24 cellular contexts compared by ENCODE assay signal in genomic region chr13:53052675-53053074, GRCh38. TPM values are rescaled to one million over a fixed set of nuclear protein-coding genes. Genes with fewer than 3 reads are reported as not detected.
"Had no signal": no experiment of that assay in that cellular context is flagged by ENCODE, and none has a peak within 500 bp of the region (broad histone marks: within the 10 kb centered on the region; RNA-seq: fewer than 3 reads in every experiment).

No MANE protein-coding gene starts in this region.

- H3K9me3 Mint-ChIP-seq: activated CD4-positive, alpha-beta memory T cell treated with anti-CD3 and anti-CD28 coated beads for 36 hours; activated naive CD4-positive, alpha-beta T cell treated with anti-CD3 and anti-CD28 coated beads, Interleukin-2, amount 50 U/mL, for 72 hours; activated T-helper 1 cell treated with anti-CD3 and anti-CD28 coated beads, Interleukin-12 subunit alpha, Interleukin-12 subunit beta, Interleukin-2, Interleukin-4 antibody, amounts not matched to agents 30 ng/mL and 10 ng/mL and 1 ng/mL, durations not matched to agents 14 hours and 24 hours and 36 hours; stimulated activated naive CD8-positive, alpha-beta T cell treated with anti-CD3 and anti-CD28 coated beads, Interleukin-15, Interleukin-2, amounts not matched to agents 100 ng/mL and 50 ng/mL, for 24 hours had no signal

- H3K27ac ChIP-seq: adrenal gland, gastrocnemius medialis, neutrophil, skin epidermis, suprapubic skin, vagina had no signal

- H3K27ac Mint-ChIP-seq: activated CD4-positive, alpha-beta memory T cell treated with anti-CD3 and anti-CD28 coated beads for 36 hours; activated naive CD4-positive, alpha-beta T cell treated with anti-CD3 and anti-CD28 coated beads, Interleukin-2, amount 50 U/mL, for 72 hours; activated T-helper 1 cell treated with anti-CD3 and anti-CD28 coated beads, Interleukin-12 subunit alpha, Interleukin-12 subunit beta, Interleukin-2, Interleukin-4 antibody, amounts not matched to agents 30 ng/mL and 10 ng/mL and 1 ng/mL, durations not matched to agents 14 hours and 24 hours and 36 hours; naive thymus-derived CD8-positive, alpha-beta T cell; stimulated activated naive CD8-positive, alpha-beta T cell treated with anti-CD3 and anti-CD28 coated beads, Interleukin-15, Interleukin-2, amounts not matched to agents 100 ng/mL and 50 ng/mL, for 24 hours had no signal

- H3K27me3 Mint-ChIP-seq: activated CD4-positive, alpha-beta memory T cell treated with anti-CD3 and anti-CD28 coated beads for 36 hours; stimulated activated naive CD8-positive, alpha-beta T cell treated with anti-CD3 and anti-CD28 coated beads, Interleukin-15, Interleukin-2, amounts not matched to agents 100 ng/mL and 50 ng/mL, for 24 hours had no signal

- H3K4me3 Mint-ChIP-seq: activated CD4-positive, alpha-beta memory T cell treated with anti-CD3 and anti-CD28 coated beads for 36 hours; activated T-helper 1 cell treated with anti-CD3 and anti-CD28 coated beads, Interleukin-12 subunit alpha, Interleukin-12 subunit beta, Interleukin-2, Interleukin-4 antibody, amounts not matched to agents 30 ng/mL and 10 ng/mL and 1 ng/mL, durations not matched to agents 14 hours and 24 hours and 36 hours; naive thymus-derived CD8-positive, alpha-beta T cell; stimulated activated naive CD8-positive, alpha-beta T cell treated with anti-CD3 and anti-CD28 coated beads, Interleukin-15, Interleukin-2, amounts not matched to agents 100 ng/mL and 50 ng/mL, for 24 hours had no signal

- H3K36me3 Mint-ChIP-seq: activated CD4-positive, alpha-beta memory T cell treated with anti-CD3 and anti-CD28 coated beads for 36 hours; activated naive CD4-positive, alpha-beta T cell treated with anti-CD3 and anti-CD28 coated beads, Interleukin-2, amount 50 U/mL, for 72 hours; naive thymus-derived CD8-positive, alpha-beta T cell had no signal

- H3K4me1 Mint-ChIP-seq: naive thymus-derived CD8-positive, alpha-beta T cell had no signal

- DNase-seq: activated CD4-positive, alpha-beta memory T cell treated with anti-CD3 and anti-CD28 coated beads for 36 hours; activated gamma-delta T cell treated with Interleukin-2 at 50 U/mL for 16 hours; activated T-cell treated with anti-CD3 and anti-CD28 coated beads for 4 hours; adrenal gland; effector CD4-positive, alpha-beta T cell; gastrocnemius medialis; head of caudate nucleus; mesenchymal stem cell; naive thymus-derived CD8-positive, alpha-beta T cell; retina; stimulated activated CD4-positive, alpha-beta T cell treated with anti-CD3 and anti-CD28 coated beads, Interleukin-15, amount 100 ng/mL, for 24 hours; stimulated activated CD4-positive, alpha-beta T cell treated with anti-CD3 and anti-CD28 coated beads, Interleukin-2, amount 100 ng/mL, for 48 hours; trophoblast cell had no signal

- ATAC-seq: activated naive CD4-positive, alpha-beta T cell treated with anti-CD3 and anti-CD28 coated beads, Interleukin-2, amount 50 U/mL, for 72 hours; esophagus mucosa; gastrocnemius medialis; naive thymus-derived CD8-positive, alpha-beta T cell had no signal

RNA-seq across cellular contexts. Expression of gene OLFM4, which starts 24.1 kb away (rescaled TPM):
- total RNA-seq: activated CD4-positive, alpha-beta memory T cell treated with anti-CD3 and anti-CD28 coated beads for 36 hours; activated naive CD4-positive, alpha-beta T cell treated with anti-CD3 and anti-CD28 coated beads, Interleukin-2, amount 50 U/mL, for 72 hours; activated T-helper 1 cell treated with anti-CD3 and anti-CD28 coated beads, Interleukin-12 subunit alpha, Interleukin-12 subunit beta, Interleukin-2, Interleukin-4 antibody, amounts not matched to agents 30 ng/mL and 10 ng/mL and 1 ng/mL, durations not matched to agents 14 hours and 24 hours and 36 hours; astrocyte; bronchial epithelial cell; naive thymus-derived CD8-positive, alpha-beta T cell; T-helper 2 cell treated with Interferon-gamma antibody and Interleukin-4, amounts not matched to agents 100 ng/mL and 5 ng/mL, for 36 hours had no signal
